28 cellular contexts compared by ENCODE assay signal in the genomic region with DNA sequence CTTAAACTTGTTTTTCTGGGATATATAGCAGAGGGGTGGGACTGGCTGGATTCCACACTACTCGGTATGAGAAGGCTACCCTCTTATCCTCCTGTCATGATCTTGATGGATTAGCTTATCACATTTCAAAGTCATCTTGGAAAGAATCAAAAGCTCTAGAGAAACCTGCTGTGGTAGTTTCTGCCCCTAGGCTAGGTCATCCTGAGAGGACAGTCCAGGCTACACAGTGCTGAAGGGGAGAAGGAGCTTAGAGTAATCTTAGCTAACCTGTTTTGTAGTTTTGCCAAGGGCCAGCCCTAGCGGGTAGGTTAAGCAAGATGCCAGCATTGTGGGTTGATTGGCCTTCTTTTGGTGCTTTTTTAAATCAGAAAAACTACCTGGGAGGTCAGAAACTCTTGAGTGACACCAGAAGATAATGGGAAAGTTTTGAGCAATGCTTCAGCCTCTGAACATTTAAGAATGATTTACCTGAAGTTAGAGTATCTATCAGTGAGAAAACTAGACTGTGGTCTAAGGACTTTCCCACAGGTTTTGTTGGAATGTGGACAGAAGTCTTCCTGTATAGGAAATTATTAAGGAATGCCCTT. TPM values are rescaled to one million over a fixed set of nuclear protein-coding genes. Genes with fewer than 3 reads are reported as not detected.
DNase-seq lines count a peak whose midpoint lies in the region; ATAC-seq, FAIRE-seq and TF ChIP-seq lines count a peak whose summit lies in the region.
"Had no signal": no experiment of that assay in that cellular context is flagged by ENCODE, and none has a peak within 500 bp of the region (broad histone marks: within the 10 kb centered on the region; RNA-seq: fewer than 3 reads in every experiment).

No MANE protein-coding gene starts in this region.

- H3K9me2 ChIP-seq in hepatocyte (replicated peaks; ENCODE audit: insufficient read depth): no peaks in the 10 kb centered on the region

- no peaks in the 10 kb centered on the region for H3K9me3 ChIP-seq in liver (ENCODE audit: control insufficient read depth in 4 of 4, low read length in 3 of 4)
- no peaks in the 10 kb centered on the region for H3K9me3 ChIP-seq in right lobe of liver
- no peaks in the 10 kb centered on the region for H3K9me3 ChIP-seq in hepatocyte (ENCODE audit: low read depth)
- no peaks in the 10 kb centered on the region for H3K9me3 ChIP-seq in Peyer's patch
- H3K9me3 ChIP-seq: BLaER1 treated with 17β-estradiol and CSF1 and Interleukin-3, amounts not matched to agents 10 nM and 100 nM; heart left ventricle had no signal

- H3K27me3 ChIP-seq in liver (ENCODE audit: control insufficient read depth in 4 of 4, insufficient read depth in 4 of 4, low read length in 3 of 4) (no peaks in the 10 kb centered on the region), right lobe of liver (no peaks in the 10 kb centered on the region), hepatocyte (no peaks in the 10 kb centered on the region), Peyer's patch (no peaks in the 10 kb centered on the region), dorsolateral prefrontal cortex (no peaks in the 10 kb centered on the region)
- H3K27me3 ChIP-seq: BLaER1 treated with 17β-estradiol and CSF1 and Interleukin-3, amounts not matched to agents 10 nM and 100 nM; heart left ventricle had no signal

- H3K4me1 ChIP-seq in liver (ENCODE audit: control insufficient read depth in 4 of 4, insufficient read depth in 4 of 4, low read length in 3 of 4) (no peaks in the 10 kb centered on the region), right lobe of liver (no peaks in the 10 kb centered on the region), hepatocyte (ENCODE audit: insufficient read depth) (peaks cover 11% of the 10 kb centered on the region), Peyer's patch (no peaks in the 10 kb centered on the region)

- no peak overlapping the region for H3K4me3 ChIP-seq in liver (ENCODE audit: low read depth in 1 of 3, low read length in 3 of 3)
- no peak overlapping the region for H3K4me3 ChIP-seq in right lobe of liver
- no peak overlapping the region for H3K4me3 ChIP-seq in hepatocyte
- no peak overlapping the region for H3K4me3 ChIP-seq in Peyer's patch
- H3K4me3 ChIP-seq in dorsolateral prefrontal cortex: no peak overlapping the region
- H3K4me3 ChIP-seq: BLaER1 treated with 17β-estradiol and CSF1 and Interleukin-3, amounts not matched to agents 10 nM and 100 nM; heart left ventricle had no signal

- TF ChIP-seq POLR2A in right lobe of liver (IDR thresholded peaks at IDR 0.05) (no peak), Peyer's patch (IDR thresholded peaks at IDR 0.05) (no peak)

- H4K20me1 ChIP-seq in hepatocyte (ENCODE audit: insufficient read depth, poor library complexity, severe bottlenecking): no peaks in the 10 kb centered on the region
- H4K20me1 ChIP-seq: BLaER1 treated with 17β-estradiol and CSF1 and Interleukin-3, amounts not matched to agents 10 nM and 100 nM had no signal

- WGBS in liver: 51% methylated on average over 2 of the region's 2 CpGs
- WGBS in right lobe of liver (ENCODE audit: insufficient coverage, low coverage, low lambda C conversion rate, missing lambda C conversion rate): 21% methylated on average over 2 of the region's 2 CpGs
- whole genome bisulfite sequencing in hepatocyte (ENCODE audit: low lambda C conversion rate, missing lambda C conversion rate): 42% methylated on average over 2 of the region's 2 CpGs

- DNase-seq in right lobe of liver (no peak), NCI-H69 (lab: John Stamatoyannopoulos, UW) (peak; percentile 79), hepatocyte (ENCODE audit: low spot score) (peak; percentile 13), Peyer's patch (no peak), dorsolateral prefrontal cortex (no peak), GM19239 (ENCODE audit: insufficient read length, low spot score) (no peak)
- no peak for DNase-seq in activated CD4-positive, CD25-positive, alpha-beta regulatory T cell (lab: John Stamatoyannopoulos, UW)
- DNase-seq: ACHN; activated CD4-positive, alpha-beta T cell treated with anti-CD3 and anti-CD28 coated beads for 36 hours; aorta; central memory CD4-positive, alpha-beta T cell; dermis blood vessel endothelial cell; EL; heart left ventricle; Kasumi-1; left ventricle myocardium superior; NCI-H1048; OCI-M1; SIG-M5; stimulated activated CD4-positive, alpha-beta T cell treated with anti-CD3 and anti-CD28 coated beads, Interleukin-1b, Interleukin-23, amount 100 ng/mL, for 48 hours; T-cell had no signal

- no peak overlapping the region for H3K4me2 ChIP-seq in hepatocyte
- H3K4me2 ChIP-seq: BLaER1 treated with 17β-estradiol and CSF1 and Interleukin-3, amounts not matched to agents 10 nM and 100 nM had no signal

- ATAC-seq in right lobe of liver: no peak
- ATAC-seq: activated CD4-positive, alpha-beta T cell treated with anti-CD3 and anti-CD28 coated beads for 36 hours; activated naive CD4-positive, alpha-beta T cell treated with anti-CD3 and anti-CD28 coated beads, Interleukin-2, amount 50 U/mL, for 72 hours; HCT116; heart left ventricle; left ventricle myocardium superior; T-cell had no signal

- no peak overlapping the region for H2AFZ ChIP-seq in hepatocyte

- TF ChIP-seq RAD21 in liver (IDR thresholded peaks at IDR 0.05): no peak

- H3K27ac ChIP-seq in liver (ENCODE audit: low read depth in 1 of 2, low read length in 2 of 2) (no peak overlapping the region), right lobe of liver (no peak overlapping the region), hepatocyte (no peak overlapping the region), Peyer's patch (no peak overlapping the region), dorsolateral prefrontal cortex (no peak overlapping the region)
- H3K27ac ChIP-seq: BLaER1 treated with 17β-estradiol and CSF1 and Interleukin-3, amounts not matched to agents 10 nM and 100 nM; heart left ventricle had no signal

- H3K36me3 ChIP-seq in liver (ENCODE audit: control insufficient read depth in 4 of 4, insufficient read depth in 3 of 4, low read depth in 1 of 4, low read length in 3 of 4) (peaks cover 0 to 2% (median 0%) of the 10 kb centered on the region in 4 donors), right lobe of liver (no peaks in the 10 kb centered on the region), hepatocyte (replicated peaks; ENCODE audit: insufficient read depth, low read depth) (no peaks in the 10 kb centered on the region), Peyer's patch (peaks cover 0 to 39% (median 0%) of the 10 kb centered on the region in 3 donors)

- no peak overlapping the region for H3K9ac ChIP-seq in liver (ENCODE audit: low read depth in 1 of 2, low read length in 2 of 2)
- H3K9ac ChIP-seq: BLaER1 treated with 17β-estradiol and CSF1 and Interleukin-3, amounts not matched to agents 10 nM and 100 nM had no signal

- intact Hi-C loops in right lobe of liver (cut with DNase I) (no loop called here), dorsolateral prefrontal cortex (cut with DNase I) (no loop called here)

- H3K79me2 ChIP-seq in hepatocyte: no peaks in the 10 kb centered on the region

- TF ChIP-seq CTCF in liver (IDR thresholded peaks at IDR 0.05; ENCODE audit: low read depth, low read length, missing input control) (no peak), right lobe of liver (IDR thresholded peaks at IDR 0.05) (no peak), hepatocyte (IDR thresholded peaks at IDR 0.05; ENCODE audit: poor library complexity) (no peak), Peyer's patch (IDR thresholded peaks at IDR 0.05) (no peak), dorsolateral prefrontal cortex (IDR thresholded peaks at IDR 0.05 in 54 of 56, conservative IDR thresholded peaks at IDR 0.05 in 2 of 56; ENCODE audit: low read depth in 1 of 56, partially characterized antibody in 56 of 56) (no peak)

- no peak for FAIRE-seq in GM19239 (lab: Jason Lieb, UNC)
- FAIRE-seq: HTR-8/SVneo, TTC549, urothelium cell line had no signal

TF ChIP-seq in liver, 16 proteins besides CTCF, POLR2A, EP300 and RAD21 (continues in another document):
- TF ChIP-seq, protein P1, sequence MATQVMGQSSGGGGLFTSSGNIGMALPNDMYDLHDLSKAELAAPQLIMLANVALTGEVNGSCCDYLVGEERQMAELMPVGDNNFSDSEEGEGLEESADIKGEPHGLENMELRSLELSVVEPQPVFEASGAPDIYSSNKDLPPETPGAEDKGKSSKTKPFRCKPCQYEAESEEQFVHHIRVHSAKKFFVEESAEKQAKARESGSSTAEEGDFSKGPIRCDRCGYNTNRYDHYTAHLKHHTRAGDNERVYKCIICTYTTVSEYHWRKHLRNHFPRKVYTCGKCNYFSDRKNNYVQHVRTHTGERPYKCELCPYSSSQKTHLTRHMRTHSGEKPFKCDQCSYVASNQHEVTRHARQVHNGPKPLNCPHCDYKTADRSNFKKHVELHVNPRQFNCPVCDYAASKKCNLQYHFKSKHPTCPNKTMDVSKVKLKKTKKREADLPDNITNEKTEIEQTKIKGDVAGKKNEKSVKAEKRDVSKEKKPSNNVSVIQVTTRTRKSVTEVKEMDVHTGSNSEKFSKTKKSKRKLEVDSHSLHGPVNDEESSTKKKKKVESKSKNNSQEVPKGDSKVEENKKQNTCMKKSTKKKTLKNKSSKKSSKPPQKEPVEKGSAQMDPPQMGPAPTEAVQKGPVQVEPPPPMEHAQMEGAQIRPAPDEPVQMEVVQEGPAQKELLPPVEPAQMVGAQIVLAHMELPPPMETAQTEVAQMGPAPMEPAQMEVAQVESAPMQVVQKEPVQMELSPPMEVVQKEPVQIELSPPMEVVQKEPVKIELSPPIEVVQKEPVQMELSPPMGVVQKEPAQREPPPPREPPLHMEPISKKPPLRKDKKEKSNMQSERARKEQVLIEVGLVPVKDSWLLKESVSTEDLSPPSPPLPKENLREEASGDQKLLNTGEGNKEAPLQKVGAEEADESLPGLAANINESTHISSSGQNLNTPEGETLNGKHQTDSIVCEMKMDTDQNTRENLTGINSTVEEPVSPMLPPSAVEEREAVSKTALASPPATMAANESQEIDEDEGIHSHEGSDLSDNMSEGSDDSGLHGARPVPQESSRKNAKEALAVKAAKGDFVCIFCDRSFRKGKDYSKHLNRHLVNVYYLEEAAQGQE (IDR thresholded peaks at IDR 0.05): peak; percentile 82
- TF ChIP-seq FOXA2 (IDR thresholded peaks at IDR 0.05): no peak
- TF ChIP-seq, protein P2, sequence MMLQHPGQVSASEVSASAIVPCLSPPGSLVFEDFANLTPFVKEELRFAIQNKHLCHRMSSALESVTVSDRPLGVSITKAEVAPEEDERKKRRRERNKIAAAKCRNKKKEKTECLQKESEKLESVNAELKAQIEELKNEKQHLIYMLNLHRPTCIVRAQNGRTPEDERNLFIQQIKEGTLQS (IDR thresholded peaks at IDR 0.05): no peak

RNA-seq across cellular contexts. Expression of a gene that starts 21.3 kb away (rescaled TPM):
- 1 to 10 TPM in 1 of 2 donors, under 1 TPM in 1; 0.75 to 1.5 TPM for total RNA-seq in liver
- under 1 TPM; 0.18 to 0.28 TPM for polyA plus RNA-seq in liver
- total RNA-seq in right lobe of liver: under 1 TPM; 0.12 to 0.71 (median 0.51) TPM
- total RNA-seq in hepatocyte: 2.4 and 3.1 TPM in 2 replicates
- 2.0 and 2.1 TPM in 2 replicates for polyA plus RNA-seq in hepatocyte
- total RNA-seq in Peyer's patch: 10 to 100 TPM in 3 of 4 donors, 1 to 10 TPM in 1; 5.0 to 20.4 (median 14.5) TPM
- total RNA-seq in dorsolateral prefrontal cortex: 10 to 100 TPM in 1 of 120 experiments, 1 to 10 TPM in 119; 1.9 to 10.5 (median 4.5) TPM

RNA-seq across cellular contexts. Expression of a gene that starts 44.7 kb away (rescaled TPM):
- total RNA-seq in liver (1 to 10 TPM; 1.9 to 4.3 TPM), right lobe of liver (1 to 10 TPM in 5 of 6 experiments, under 1 TPM in 1; 0.90 to 3.1 (median 2.0) TPM), hepatocyte (12.1 and 13.9 TPM in 2 replicates), Peyer's patch (10 to 100 TPM in 3 of 4 donors, 1 to 10 TPM in 1; 9.1 to 34.3 (median 25.4) TPM), dorsolateral prefrontal cortex (1 to 10 TPM; 2.2 to 6.7 (median 4.1) TPM)
- polyA plus RNA-seq in liver (under 1 TPM; 0.47 to 0.95 TPM), hepatocyte (5.9 and 6.5 TPM in 2 replicates)

Comparison
In these comparisons a context has a peak if more than half of its experiments do, and no peak if none do; other contexts are left out.
1. DNase-seq: peak in NCI-H69 (single experiment) and hepatocyte (single experiment); none in right lobe of liver (0 of 3), Peyer's patch (0 of 3), activated CD4-positive, CD25-positive, alpha-beta regulatory T cell (0 of 4), dorsolateral prefrontal cortex (0 of 10) and GM19239 (single experiment).